11 cellular contexts compared by ENCODE assay signal in genomic region chr7:19677201-19677600, GRCh38. TPM values are rescaled to one million over a fixed set of nuclear protein-coding genes. Genes with fewer than 3 reads are reported as not detected.
DNase-seq lines count a peak whose midpoint lies in the region; ATAC-seq, FAIRE-seq and TF ChIP-seq lines count a peak whose summit lies in the region.
"Had no signal": no experiment of that assay in that cellular context is flagged by ENCODE, and none has a peak within 500 bp of the region (broad histone marks: within the 10 kb centered on the region; RNA-seq: fewer than 3 reads in every experiment).

No MANE protein-coding gene starts in this region.

- no peak overlapping the region for H3K27ac Mint-ChIP-seq in activated CD8-positive, alpha-beta T cell treated with anti-CD3 and anti-CD28 coated beads for 36 hours
- H3K27ac Mint-ChIP-seq in activated CD8-positive, alpha-beta T cell treated with anti-CD3 and anti-CD28 coated beads, Interleukin-2, amount 10 ng/mL, durations not matched to agents 7 days and 5 days: no peak overlapping the region

- POLR2A ChIA-PET in activated CD8-positive, alpha-beta T cell treated with anti-CD3 and anti-CD28 coated beads for 36 hours (lab: Charles Lee): no interaction called here
- POLR2A ChIA-PET in activated CD8-positive, alpha-beta T cell treated with anti-CD3 and anti-CD28 coated beads, Interleukin-2, amount 10 ng/mL, durations not matched to agents 7 days and 5 days (lab: Charles Lee): interaction anchor here (0.7 to 1.4 kb wide), 2 partner anchors 31 to 32 kb away, joined by 3 read pairs; partner anchors contain the start of gene POLR1F

- intact Hi-C loops in activated CD8-positive, alpha-beta T cell treated with anti-CD3 and anti-CD28 coated beads for 36 hours (cut with micrococcal nuclease): no loop called here

- no peaks in the 10 kb centered on the region for H3K36me3 ChIP-seq in H7 (replicated peaks; ENCODE audit: control insufficient read depth, insufficient read depth, low read length)
- H3K36me3 ChIP-seq: prostate gland had no signal

- FAIRE-seq in frontal cortex (lab: Jason Lieb, UNC): no peak
- FAIRE-seq: endometrium, RCC 7860 had no signal

- H3K27me3 ChIP-seq in H7 (ENCODE audit: control insufficient read depth, insufficient read depth, low read length): no peaks in the 10 kb centered on the region

- peaks cover 2% of the 10 kb centered on the region for H3K27me3 Mint-ChIP-seq in activated CD8-positive, alpha-beta T cell treated with anti-CD3 and anti-CD28 coated beads for 36 hours
- H3K27me3 Mint-ChIP-seq in activated CD8-positive, alpha-beta T cell treated with anti-CD3 and anti-CD28 coated beads, Interleukin-2, amount 10 ng/mL, durations not matched to agents 7 days and 5 days (ENCODE audit: low read depth): no peaks in the 10 kb centered on the region

- CTCF ChIA-PET in activated CD8-positive, alpha-beta T cell treated with anti-CD3 and anti-CD28 coated beads for 36 hours (lab: Charles Lee): no interaction called here
- CTCF ChIA-PET in activated CD8-positive, alpha-beta T cell treated with anti-CD3 and anti-CD28 coated beads, Interleukin-2, amount 10 ng/mL, durations not matched to agents 7 days and 5 days (lab: Charles Lee): interaction anchor here (1.0 to 1.9 kb wide), 2 partner anchors 12 to 32 kb away, joined by 4 read pairs; no protein-coding TSS in a partner anchor

- H3K4me3 Mint-ChIP-seq in activated CD8-positive, alpha-beta T cell treated with anti-CD3 and anti-CD28 coated beads for 36 hours: no peak overlapping the region
- H3K4me3 Mint-ChIP-seq in activated CD8-positive, alpha-beta T cell treated with anti-CD3 and anti-CD28 coated beads, Interleukin-2, amount 10 ng/mL, durations not matched to agents 7 days and 5 days: no peak overlapping the region

- ATAC-seq in activated CD8-positive, alpha-beta T cell treated with anti-CD3 and anti-CD28 coated beads for 36 hours: peak; percentile 39
- ATAC-seq in activated CD8-positive, alpha-beta T cell treated with anti-CD3 and anti-CD28 coated beads, Interleukin-2, amount 10 ng/mL, durations not matched to agents 7 days and 5 days: no peak
- ATAC-seq in HG03103 (IDR thresholded peaks at IDR 0.05; ENCODE audit: low read depth, unreplicated experiment): peak; percentile 87

- TF ChIP-seq CTCF in activated CD8-positive, alpha-beta T cell treated with anti-CD3 and anti-CD28 coated beads for 36 hours (IDR thresholded peaks at IDR 0.05): no peak

- no peak overlapping the region for H3K4me3 ChIP-seq in H7 (ENCODE audit: insufficient read depth, low read depth, low read length)
- H3K4me3 ChIP-seq: prostate gland had no signal

- no peaks in the 10 kb centered on the region for H3K36me3 Mint-ChIP-seq in activated CD8-positive, alpha-beta T cell treated with anti-CD3 and anti-CD28 coated beads for 36 hours (ENCODE audit: low read depth)
- H3K36me3 Mint-ChIP-seq in activated CD8-positive, alpha-beta T cell treated with anti-CD3 and anti-CD28 coated beads, Interleukin-2, amount 10 ng/mL, durations not matched to agents 7 days and 5 days (ENCODE audit: low read depth): no peaks in the 10 kb centered on the region

- no peaks in the 10 kb centered on the region for H3K9me3 Mint-ChIP-seq in activated CD8-positive, alpha-beta T cell treated with anti-CD3 and anti-CD28 coated beads for 36 hours
- no peaks in the 10 kb centered on the region for H3K9me3 Mint-ChIP-seq in activated CD8-positive, alpha-beta T cell treated with anti-CD3 and anti-CD28 coated beads, Interleukin-2, amount 10 ng/mL, durations not matched to agents 7 days and 5 days (ENCODE audit: insufficient read depth)

- peaks cover 7% of the 10 kb centered on the region for H3K4me1 Mint-ChIP-seq in activated CD8-positive, alpha-beta T cell treated with anti-CD3 and anti-CD28 coated beads for 36 hours (ENCODE audit: low read depth)
- H3K4me1 Mint-ChIP-seq in activated CD8-positive, alpha-beta T cell treated with anti-CD3 and anti-CD28 coated beads, Interleukin-2, amount 10 ng/mL, durations not matched to agents 7 days and 5 days (ENCODE audit: low read depth): peaks cover 6% of the 10 kb centered on the region

- no peak for DNase-seq in activated CD8-positive, alpha-beta T cell treated with anti-CD3 and anti-CD28 coated beads for 36 hours
- no peak for DNase-seq in activated CD8-positive, alpha-beta T cell treated with anti-CD3 and anti-CD28 coated beads, Interleukin-2, amount 10 ng/mL, durations not matched to agents 7 days and 5 days
- DNase-seq in OCI-M1 (lab: John Stamatoyannopoulos, UW): peak; percentile 85
- no peak for DNase-seq in H7
- DNase-seq in frontal cortex (ENCODE audit: low spot score in 2 of 2): no peak
- no peak for DNase-seq in stimulated activated CD4-positive, alpha-beta T cell treated with anti-CD3 and anti-CD28 coated beads, Interleukin-15, amount 100 ng/mL, for 24 hours
- DNase-seq in NCI-H748 treated with DMSO at 0.1 percent for 48 hours (lab: John Stamatoyannopoulos, UW): no peak

RNA-seq across cellular contexts. Expression of gene POLR1F, which starts 31.6 kb away (rescaled TPM):
- total RNA-seq in activated CD8-positive, alpha-beta T cell treated with anti-CD3 and anti-CD28 coated beads for 36 hours: 10 to 100 TPM; 27.8 to 34.7 TPM
- total RNA-seq in activated CD8-positive, alpha-beta T cell treated with anti-CD3 and anti-CD28 coated beads, Interleukin-2, amount 10 ng/mL, durations not matched to agents 7 days and 5 days: 10 to 100 TPM; 17.7 to 20.3 TPM
- 22.0 and 26.8 TPM in 2 replicates for total RNA-seq in H7 (2014; rRNA removed; shearing (Covaris generic))
- 14.3 TPM for total RNA-seq in frontal cortex
